In genomic region chr7:127513311-127513710, GRCh38 we compare ENCODE assay signal across 8 cellular contexts.
"Had no signal": no experiment of that assay in that cellular context is flagged by ENCODE, and none has a peak within 500 bp of the region (broad histone marks: within the 10 kb centered on the region; RNA-seq: fewer than 3 reads in every experiment).

No MANE protein-coding gene starts in this region.

- FAIRE-seq: G401.6, GM12878, GM12891, GM12892, GM18507, GM19239 had no signal

- H3K4me3 ChIP-seq: GM12878 had no signal

- DNase-seq: GDM1, GF-D8 had no signal

- ATAC-seq: GM12878 had no signal
